38 cellular contexts compared by ENCODE assay signal in the genomic region with DNA sequence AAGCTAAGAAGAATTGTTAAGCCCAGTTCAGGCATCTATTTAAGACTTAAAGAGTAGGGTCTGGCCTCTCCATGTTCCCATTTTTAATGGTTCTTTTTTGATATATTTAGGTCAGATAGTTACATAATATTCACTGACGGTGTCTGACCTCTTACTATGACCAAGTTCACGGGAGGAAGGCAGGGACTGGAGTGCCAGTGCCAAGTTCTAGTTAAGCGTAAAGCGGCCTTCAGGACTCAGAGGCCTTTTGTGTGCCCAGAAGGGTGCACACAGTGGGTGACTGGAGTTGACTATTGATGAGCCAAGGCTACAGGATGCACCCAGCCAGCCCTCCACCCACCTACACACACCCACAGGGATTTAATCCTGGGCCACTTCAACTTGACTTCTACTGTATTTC.
"Had no signal": no experiment of that assay in that cellular context is flagged by ENCODE, and none has a peak within 500 bp of the region (broad histone marks: within the 10 kb centered on the region; RNA-seq: fewer than 3 reads in every experiment).

No MANE protein-coding gene starts in this region.

- H3K9me3 Mint-ChIP-seq: activated CD4-positive, alpha-beta memory T cell treated with anti-CD3 and anti-CD28 coated beads, Interleukin-2, amount 10 ng/mL, durations not matched to agents 7 days and 5 days; activated CD4-positive, alpha-beta T cell treated with anti-CD3 and anti-CD28 coated beads, Interleukin-2, amount 10 ng/mL, durations not matched to agents 7 days and 5 days; activated naive CD4-positive, alpha-beta T cell treated with anti-CD3 and anti-CD28 coated beads, Interleukin-2, amount 10 ng/mL, durations not matched to agents 7 days and 5 days; activated naive CD4-positive, alpha-beta T cell treated with anti-CD3 and anti-CD28 coated beads, Interleukin-2, amount 50 U/mL, for 24 hours; activated naive CD8-positive, alpha-beta T cell treated with anti-CD3 and anti-CD28 coated beads, Interleukin-2, amount 10 ng/mL, durations not matched to agents 7 days and 5 days; activated naive CD8-positive, alpha-beta T cell treated with anti-CD3 and anti-CD28 coated beads, Interleukin-2, amount 50 U/mL, for 24 hours; activated T-cell treated with anti-CD3 and anti-CD28 coated beads, Interleukin-2, amount 50 U/mL, for 24 hours; activated T-helper 2 cell treated with anti-CD3 and anti-CD28 coated beads, Interferon-gamma antibody, Interleukin-2, Interleukin-4, amounts not matched to agents 10 μg/mL and 5 μg/mL and 100 μg/mL, durations not matched to agents 14 hours and 24 hours and 36 hours; T-helper 1 cell treated with Interleukin-12 subunit alpha and Interleukin-12 subunit beta and Interleukin-4 antibody, amounts not matched to agents 30 μg/mL and 1 μg/mL, for 36 hours; T-helper 2 cell treated with Interferon-gamma antibody and Interleukin-4, amounts not matched to agents 5 μg/mL and 100 μg/mL, for 36 hours had no signal

- H3K4me1 Mint-ChIP-seq: activated CD4-positive, alpha-beta memory T cell treated with anti-CD3 and anti-CD28 coated beads, Interleukin-2, amount 10 ng/mL, durations not matched to agents 7 days and 5 days; activated CD4-positive, alpha-beta T cell treated with anti-CD3 and anti-CD28 coated beads for 36 hours; activated CD4-positive, alpha-beta T cell treated with anti-CD3 and anti-CD28 coated beads, Interleukin-2, amount 10 ng/mL, durations not matched to agents 7 days and 5 days; activated CD8-positive, alpha-beta memory T cell treated with anti-CD3 and anti-CD28 coated beads, Interleukin-2, amount 10 ng/mL, durations not matched to agents 7 days and 5 days; activated naive CD4-positive, alpha-beta T cell treated with anti-CD3 and anti-CD28 coated beads, Interleukin-2, amount 10 ng/mL, durations not matched to agents 7 days and 5 days; activated naive CD4-positive, alpha-beta T cell treated with anti-CD3 and anti-CD28 coated beads, Interleukin-2, amount 50 U/mL, for 24 hours; activated naive CD8-positive, alpha-beta T cell treated with anti-CD3 and anti-CD28 coated beads, Interleukin-2, amount 10 ng/mL, durations not matched to agents 7 days and 5 days; activated naive CD8-positive, alpha-beta T cell treated with anti-CD3 and anti-CD28 coated beads, Interleukin-2, amount 50 U/mL, for 24 hours had no signal

- ATAC-seq: activated CD4-positive, alpha-beta T cell treated with anti-CD3 and anti-CD28 coated beads for 36 hours; activated CD4-positive, CD25-positive, alpha-beta regulatory T cell treated with anti-CD3 and anti-CD28 coated beads, Interleukin-2, amount 50 U/mL, for 24 hours; activated CD8-positive, alpha-beta memory T cell treated with anti-CD3 and anti-CD28 coated beads, Interleukin-2, amount 10 ng/mL, durations not matched to agents 7 days and 5 days; activated CD8-positive, alpha-beta T cell treated with anti-CD3 and anti-CD28 coated beads, Interleukin-2, amount 10 ng/mL, durations not matched to agents 7 days and 5 days; activated naive CD8-positive, alpha-beta T cell treated with anti-CD3 and anti-CD28 coated beads, Interleukin-2, amount 50 U/mL, for 24 hours; body of pancreas; WTC11 had no signal

- H3K36me3 Mint-ChIP-seq: activated CD8-positive, alpha-beta memory T cell treated with anti-CD3 and anti-CD28 coated beads, Interleukin-2, amount 10 ng/mL, durations not matched to agents 7 days and 5 days; activated naive CD4-positive, alpha-beta T cell treated with anti-CD3 and anti-CD28 coated beads, Interleukin-2, amount 10 ng/mL, durations not matched to agents 7 days and 5 days; activated naive CD4-positive, alpha-beta T cell treated with anti-CD3 and anti-CD28 coated beads, Interleukin-2, amount 50 U/mL, for 24 hours; activated naive CD8-positive, alpha-beta T cell; activated naive CD8-positive, alpha-beta T cell treated with anti-CD3 and anti-CD28 coated beads, Interleukin-2, amount 10 ng/mL, durations not matched to agents 7 days and 5 days; WTC11 had no signal

- H3K36me3 ChIP-seq: brain microvascular endothelial cell, breast epithelium, WERI-Rb-1 had no signal

- H3K27me3 Mint-ChIP-seq: activated naive CD4-positive, alpha-beta T cell treated with anti-CD3 and anti-CD28 coated beads, Interleukin-2, amount 10 ng/mL, durations not matched to agents 7 days and 5 days; activated naive CD4-positive, alpha-beta T cell treated with anti-CD3 and anti-CD28 coated beads, Interleukin-2, amount 50 U/mL, for 24 hours had no signal

- H3K27ac ChIP-seq: body of pancreas, brain microvascular endothelial cell, breast epithelium, WERI-Rb-1 had no signal

- H3K4me3 ChIP-seq: body of pancreas, breast epithelium had no signal

- H3K27ac Mint-ChIP-seq: activated CD4-positive, alpha-beta memory T cell treated with anti-CD3 and anti-CD28 coated beads, Interleukin-2, amount 10 ng/mL, durations not matched to agents 7 days and 5 days; activated CD4-positive, alpha-beta T cell treated with anti-CD3 and anti-CD28 coated beads for 36 hours; activated CD4-positive, alpha-beta T cell treated with anti-CD3 and anti-CD28 coated beads, Interleukin-2, amount 10 ng/mL, durations not matched to agents 7 days and 5 days; activated CD8-positive, alpha-beta memory T cell treated with anti-CD3 and anti-CD28 coated beads, Interleukin-2, amount 10 ng/mL, durations not matched to agents 7 days and 5 days; activated CD8-positive, alpha-beta T cell treated with anti-CD3 and anti-CD28 coated beads, Interleukin-2, amount 10 ng/mL, durations not matched to agents 7 days and 5 days; activated naive CD4-positive, alpha-beta T cell treated with anti-CD3 and anti-CD28 coated beads, Interleukin-2, amount 10 ng/mL, durations not matched to agents 7 days and 5 days; activated naive CD4-positive, alpha-beta T cell treated with anti-CD3 and anti-CD28 coated beads, Interleukin-2, amount 50 U/mL, for 24 hours; activated naive CD8-positive, alpha-beta T cell; activated naive CD8-positive, alpha-beta T cell treated with anti-CD3 and anti-CD28 coated beads, Interleukin-2, amount 10 ng/mL, durations not matched to agents 7 days and 5 days; activated naive CD8-positive, alpha-beta T cell treated with anti-CD3 and anti-CD28 coated beads, Interleukin-2, amount 50 U/mL, for 24 hours; activated T-cell treated with anti-CD3 and anti-CD28 coated beads, Interleukin-2, amount 50 U/mL, for 24 hours; activated T-helper 2 cell treated with anti-CD3 and anti-CD28 coated beads, Interferon-gamma antibody, Interleukin-2, Interleukin-4, amounts not matched to agents 10 μg/mL and 5 μg/mL and 100 μg/mL, durations not matched to agents 14 hours and 24 hours and 36 hours; T-helper 1 cell treated with Interleukin-12 subunit alpha and Interleukin-12 subunit beta and Interleukin-4 antibody, amounts not matched to agents 30 μg/mL and 1 μg/mL, for 36 hours; T-helper 2 cell treated with Interferon-gamma antibody and Interleukin-4, amounts not matched to agents 5 μg/mL and 100 μg/mL, for 36 hours; WTC11 had no signal

- H3K27me3 ChIP-seq: body of pancreas, brain microvascular endothelial cell, breast epithelium had no signal

- H3K4me1 ChIP-seq: body of pancreas, breast epithelium had no signal

- H3K9me3 ChIP-seq: body of pancreas, breast epithelium had no signal

- DNase-seq: activated CD4-positive, alpha-beta memory T cell treated with anti-CD3 and anti-CD28 coated beads, Interleukin-2, amount 10 ng/mL, durations not matched to agents 7 days and 5 days; activated CD4-positive, alpha-beta T cell treated with anti-CD3 and anti-CD28 coated beads for 1 hour; activated CD4-positive, alpha-beta T cell treated with anti-CD3 and anti-CD28 coated beads for 36 hours; activated CD4-positive, alpha-beta T cell treated with anti-CD3 and anti-CD28 coated beads for 48 hours; activated CD4-positive, alpha-beta T cell treated with anti-CD3 and anti-CD28 coated beads, Interleukin-2, amount 10 ng/mL, durations not matched to agents 7 days and 5 days; activated CD4-positive, alpha-beta T cell treated with anti-CD3 and anti-CD28 coated beads, Interleukin-2, amount 50 U/mL, for 48 hours; activated CD4-positive, CD25-positive, alpha-beta regulatory T cell; activated CD8-positive, alpha-beta memory T cell treated with anti-CD3 and anti-CD28 coated beads for 24 hours; activated CD8-positive, alpha-beta memory T cell treated with anti-CD3 and anti-CD28 coated beads, Interleukin-2, amount 10 ng/mL, durations not matched to agents 7 days and 5 days; activated CD8-positive, alpha-beta memory T cell treated with anti-CD3 and anti-CD28 coated beads, Interleukin-2, amount 50 U/mL, for 48 hours; activated CD8-positive, alpha-beta T cell treated with anti-CD3 and anti-CD28 coated beads, Interleukin-2, amount 10 ng/mL, durations not matched to agents 7 days and 5 days; activated effector memory CD4-positive, alpha-beta T cell treated with Interleukin-2 at 50 U/mL for 16 hours; activated gamma-delta T cell; activated naive CD4-positive, alpha-beta T cell treated with anti-CD3 and anti-CD28 coated beads, Interleukin-2, amount 10 ng/mL, durations not matched to agents 7 days and 5 days; activated naive CD4-positive, alpha-beta T cell treated with Interleukin-2 at 50 U/mL for 16 hours; activated naive CD8-positive, alpha-beta T cell treated with anti-CD3 and anti-CD28 coated beads, Interleukin-2, amount 10 ng/mL, durations not matched to agents 7 days and 5 days; activated naive CD8-positive, alpha-beta T cell treated with anti-CD3 and anti-CD28 coated beads, Interleukin-2, amount 50 U/mL, for 24 hours; activated T-cell treated with anti-CD3 and anti-CD28 coated beads, Interleukin-2, amount 50 U/mL, for 24 hours; activated T-cell treated with anti-CD3 and anti-CD28 coated beads, Interleukin-2, amount 50 U/mL, for 48 hours; amygdala; anterior cingulate cortex; body of pancreas; brain microvascular endothelial cell; central memory CD4-positive, alpha-beta T cell; T-helper 1 cell; T-helper 2 cell; T-helper 9 cell; WERI-Rb-1 had no signal

- H3K4me3 Mint-ChIP-seq: activated CD4-positive, alpha-beta memory T cell treated with anti-CD3 and anti-CD28 coated beads, Interleukin-2, amount 10 ng/mL, durations not matched to agents 7 days and 5 days; activated CD4-positive, alpha-beta T cell treated with anti-CD3 and anti-CD28 coated beads for 36 hours; activated CD4-positive, alpha-beta T cell treated with anti-CD3 and anti-CD28 coated beads, Interleukin-2, amount 10 ng/mL, durations not matched to agents 7 days and 5 days; activated CD8-positive, alpha-beta memory T cell treated with anti-CD3 and anti-CD28 coated beads, Interleukin-2, amount 10 ng/mL, durations not matched to agents 7 days and 5 days; activated CD8-positive, alpha-beta T cell treated with anti-CD3 and anti-CD28 coated beads, Interleukin-2, amount 10 ng/mL, durations not matched to agents 7 days and 5 days; activated naive CD4-positive, alpha-beta T cell treated with anti-CD3 and anti-CD28 coated beads, Interleukin-2, amount 10 ng/mL, durations not matched to agents 7 days and 5 days; activated naive CD4-positive, alpha-beta T cell treated with anti-CD3 and anti-CD28 coated beads, Interleukin-2, amount 50 U/mL, for 24 hours; activated naive CD8-positive, alpha-beta T cell; activated naive CD8-positive, alpha-beta T cell treated with anti-CD3 and anti-CD28 coated beads, Interleukin-2, amount 10 ng/mL, durations not matched to agents 7 days and 5 days; activated naive CD8-positive, alpha-beta T cell treated with anti-CD3 and anti-CD28 coated beads, Interleukin-2, amount 50 U/mL, for 24 hours; activated T-cell treated with anti-CD3 and anti-CD28 coated beads, Interleukin-2, amount 50 U/mL, for 24 hours; T-helper 1 cell treated with Interleukin-12 subunit alpha and Interleukin-12 subunit beta and Interleukin-4 antibody, amounts not matched to agents 30 μg/mL and 1 μg/mL, for 36 hours; T-helper 2 cell treated with Interferon-gamma antibody and Interleukin-4, amounts not matched to agents 5 μg/mL and 100 μg/mL, for 36 hours; WTC11 had no signal

- FAIRE-seq: astrocyte, TTC549 had no signal
